1 cellular context compared by ENCODE assay signal in genomic region chr11:11842426-11843008, GRCh38.
TF ChIP-seq lines count a peak whose summit lies in the region.

No MANE protein-coding gene starts in this region.

TF ChIP-seq in K562, 482 proteins besides CTCF, POLR2A, EP300 and RAD21 (continued from another document and continues in another):
- TF ChIP-seq MLX (CRISPR knock-in tag; conservative IDR thresholded peaks at IDR 0.05) (no peak), ZNF740 (CRISPR knock-in tag; IDR thresholded peaks at IDR 0.05) (no peak), ZNF740 (tag; IDR thresholded peaks at IDR 0.05) (no peak), SAFB (IDR thresholded peaks at IDR 0.05; ENCODE audit: borderline replicate concordance, low read depth, low read length) (no peak), POLR2H (tag; IDR thresholded peaks at IDR 0.05; ENCODE audit: low read depth) (no peak), TCF15 (CRISPR knock-in tag; IDR thresholded peaks at IDR 0.05) (no peak), LEF1 (IDR thresholded peaks at IDR 0.05) (no peak), E4F1 (CRISPR knock-in tag; IDR thresholded peaks at IDR 0.05; ENCODE audit: borderline replicate concordance) (no peak; the same call in 1 of the 2 replicates), TFE3 (CRISPR knock-in tag; IDR thresholded peaks at IDR 0.05) (no peak), PHB2 (IDR thresholded peaks at IDR 0.05; ENCODE audit: low read depth) (no peak), TARDBP (IDR thresholded peaks at IDR 0.05) (no peak), HSF4 (CRISPR knock-in tag; IDR thresholded peaks at IDR 0.05; ENCODE audit: borderline replicate concordance) (no peak), ZNF445 (CRISPR knock-in tag; IDR thresholded peaks at IDR 0.05; ENCODE audit: low read depth) (no peak), ATF2 (CRISPR knock-in tag; IDR thresholded peaks at IDR 0.05) (no peak), U2AF2 (optimal IDR thresholded peaks at IDR 0.05; ENCODE audit: low read depth, low read length) (no peak), SLC30A9 (CRISPR knock-in tag; IDR thresholded peaks at IDR 0.05) (no peak), ZNF76 (CRISPR knock-in tag; IDR thresholded peaks at IDR 0.05; ENCODE audit: borderline replicate concordance) (no peak), ZNF644 (tag; IDR thresholded peaks at IDR 0.05; ENCODE audit: low read depth) (no peak), HDGF (IDR thresholded peaks at IDR 0.05) (no peak), CREB1 (IDR thresholded peaks at IDR 0.05) (no peak), CREB1 (CRISPR knock-in tag; IDR thresholded peaks at IDR 0.05) (no peak), TEAD2 (tag; IDR thresholded peaks at IDR 0.05) (no peak), CHD7 (IDR thresholded peaks at IDR 0.05; ENCODE audit: low read depth, low read length) (no peak), BRF2 (IDR thresholded peaks at IDR 0.05; ENCODE audit: borderline replicate concordance, insufficient read depth, insufficient read length) (no peak), XRCC3 (IDR thresholded peaks at IDR 0.05) (no peak), ZNF263 (CRISPR knock-in tag; IDR thresholded peaks at IDR 0.05; ENCODE audit: borderline replicate concordance) (no peak), ESRRA (IDR thresholded peaks at IDR 0.05; ENCODE audit: borderline replicate concordance, low read depth) (no peak), POLR2G (IDR thresholded peaks at IDR 0.05; ENCODE audit: low read depth, low read length) (no peak), CBFB (CRISPR knock-in tag; IDR thresholded peaks at IDR 0.05) (no peak), SNIP1 (IDR thresholded peaks at IDR 0.05; ENCODE audit: low read depth) (no peak), RFX7 (CRISPR knock-in tag; IDR thresholded peaks at IDR 0.05) (no peak), CREB3L1 (IDR thresholded peaks at IDR 0.05; ENCODE audit: borderline replicate concordance, low read depth) (no peak), THAP12 (CRISPR knock-in tag; IDR thresholded peaks at IDR 0.05) (no peak), EZH2 (IDR thresholded peaks at IDR 0.05; ENCODE audit: borderline replicate concordance, low read depth, low read length) (no peak)
